8 cellular contexts compared by ENCODE assay signal in genomic region chr16:46972429-46972970, GRCh38. TPM values are rescaled to one million over a fixed set of nuclear protein-coding genes. Genes with fewer than 3 reads are reported as not detected.
DNase-seq lines count a peak whose midpoint lies in the region; ATAC-seq and TF ChIP-seq lines count a peak whose summit lies in the region.

No MANE protein-coding gene starts in this region.

- 7 to 10% methylated on average over 20 of the region's 20 CpGs for WGBS in ectodermal cell, 2 experiments

- ATAC-seq in HG03378 (IDR thresholded peaks at IDR 0.05; ENCODE audit: unreplicated experiment) (peak; percentile 19), RWPE2 (ENCODE audit: low read depth) (peak; percentile 48), GM21528 (IDR thresholded peaks at IDR 0.05; ENCODE audit: low FRiP score, unreplicated experiment) (no peak)

- no peaks in the 10 kb centered on the region for H3K27me3 ChIP-seq in RWPE2 (ENCODE audit: insufficient read depth, poor library complexity, severe bottlenecking)
- H3K27me3 ChIP-seq in ectodermal cell (ENCODE audit: control insufficient read depth, insufficient read depth, low read length, poor library complexity, severe bottlenecking), result no peaks in the 10 kb centered on the region
- no peaks in the 10 kb centered on the region for H3K27me3 ChIP-seq in mucosa of stomach (ENCODE audit: control insufficient read depth, insufficient read depth, low read length)

- peak overlapping the region; percentile 99 for H3K4me3 ChIP-seq in RWPE2 (ENCODE audit: severe bottlenecking)
- peak overlapping the region; percentile 96 for H3K4me3 ChIP-seq in ectodermal cell (ENCODE audit: insufficient read depth, low read depth, low read length)
- peak overlapping the region; percentile 48 for H3K4me3 ChIP-seq in mucosa of stomach (ENCODE audit: low read length)

- peak overlapping the region; percentile 91 for H3K9ac ChIP-seq in mucosa of stomach (ENCODE audit: low read length)

- DNase-seq in NCI-H1436 (lab: John Stamatoyannopoulos, UW), result peak; percentile 17
- no peak for DNase-seq in NCI-H1436 treated with DMSO at 0.1 percent for 48 hours (lab: John Stamatoyannopoulos, UW)
- no peak for DNase-seq in RWPE2 (ENCODE audit: low spot score)
- DNase-seq in activated gamma-delta T cell treated with Interleukin-2 at 50 U/mL for 16 hours, result no peak

- H3K36me3 ChIP-seq in RWPE2 (ENCODE audit: low read depth) (peaks cover 46% of the 10 kb centered on the region), ectodermal cell (ENCODE audit: control insufficient read depth, insufficient read depth, low read length) (peaks cover 24% of the 10 kb centered on the region), mucosa of stomach (ENCODE audit: control insufficient read depth, insufficient read depth, low read length) (no peaks in the 10 kb centered on the region)

- H3K4me1 ChIP-seq in RWPE2 (ENCODE audit: insufficient read depth, poor library complexity, severe bottlenecking), result peaks cover 20% of the 10 kb centered on the region
- no peaks in the 10 kb centered on the region for H3K4me1 ChIP-seq in ectodermal cell (ENCODE audit: control insufficient read depth, insufficient read depth, low read length)
- peaks cover 11% of the 10 kb centered on the region for H3K4me1 ChIP-seq in mucosa of stomach (ENCODE audit: control insufficient read depth, insufficient read depth, low read length)

- H3K9me3 ChIP-seq in RWPE2 (ENCODE audit: severe bottlenecking), result no peaks in the 10 kb centered on the region
- H3K9me3 ChIP-seq in ectodermal cell (ENCODE audit: control insufficient read depth, low read length), result no peaks in the 10 kb centered on the region
- H3K9me3 ChIP-seq in mucosa of stomach (ENCODE audit: control insufficient read depth, low read length), result no peaks in the 10 kb centered on the region

- TF ChIP-seq CTCF in RWPE2 (IDR thresholded peaks at IDR 0.05; ENCODE audit: poor library complexity, severe bottlenecking), result no peak

- peak overlapping the region; percentile 81 for H3K27ac ChIP-seq in RWPE2 (ENCODE audit: poor library complexity, severe bottlenecking)
- peak overlapping the region; percentile 98 for H3K27ac ChIP-seq in ectodermal cell (ENCODE audit: insufficient read depth, low read depth, low read length, poor library complexity, severe bottlenecking)

RNA-seq across cellular contexts. Expression of gene DNAJA2, which starts 1.0 kb away (rescaled TPM):
- polyA plus RNA-seq in ectodermal cell (2013, experiment 1 of 4), result 79.3 TPM
- 69.3 TPM for polyA plus RNA-seq in ectodermal cell (2013, experiment 2 of 4)
- 53.2 TPM for polyA plus RNA-seq in ectodermal cell (2013, experiment 3 of 4)
- 52.1 TPM for polyA plus RNA-seq in ectodermal cell (2013, experiment 4 of 4)

Comparison
In these comparisons a context has a peak if more than half of its experiments do, and no peak if none do; other contexts are left out.
1. H3K4me3 ChIP-seq: peak in every context shown above with its lines; median percentile 99 in RWPE2; 96 in ectodermal cell; 48 in mucosa of stomach.